16 cellular contexts compared by ENCODE assay signal in genomic region chrX:115428011-115428410, GRCh38.
"Had no signal": no experiment of that assay in that cellular context is flagged by ENCODE, and none has a peak within 500 bp of the region (broad histone marks: within the 10 kb centered on the region; RNA-seq: fewer than 3 reads in every experiment).

No MANE protein-coding gene starts in this region.

- H3K36me3 Mint-ChIP-seq: activated naive CD4-positive, alpha-beta T cell treated with anti-CD3 and anti-CD28 coated beads, Interleukin-2, amount 50 U/mL, for 24 hours; natural killer cell treated with Interleukin-12 subunit alpha and Interleukin-12 subunit beta and Interleukin-15 and Interleukin-18, amount 100 ng/mL, for 72 hours; stimulated activated memory B cell treated with anti-CD40 and anti-IgM and Interleukin-4, amounts not matched to agents 10 μg/mL and 1 μg/mL and 100 μg/mL, for 72 hours had no signal

- H3K4me3 Mint-ChIP-seq: activated naive CD4-positive, alpha-beta T cell treated with anti-CD3 and anti-CD28 coated beads, Interleukin-2, amount 50 U/mL, for 24 hours; activated T-cell treated with anti-CD3 and anti-CD28 coated beads, Interleukin-2, amount 50 U/mL, for 4 hours; central memory CD8-positive, alpha-beta T cell; natural killer cell treated with Interleukin-12 subunit alpha and Interleukin-12 subunit beta and Interleukin-15 and Interleukin-18, amount 100 ng/mL, for 72 hours; stimulated activated memory B cell treated with anti-CD40 and anti-IgM and Interleukin-4, amounts not matched to agents 10 μg/mL and 1 μg/mL and 100 μg/mL, for 72 hours had no signal

- H3K27me3 Mint-ChIP-seq: activated naive CD4-positive, alpha-beta T cell treated with anti-CD3 and anti-CD28 coated beads, Interleukin-2, amount 50 U/mL, for 24 hours; central memory CD8-positive, alpha-beta T cell; stimulated activated memory B cell treated with anti-CD40 and anti-IgM and Interleukin-4, amounts not matched to agents 10 μg/mL and 1 μg/mL and 100 μg/mL, for 72 hours had no signal

- H3K4me1 Mint-ChIP-seq: activated naive CD4-positive, alpha-beta T cell treated with anti-CD3 and anti-CD28 coated beads, Interleukin-2, amount 50 U/mL, for 24 hours; central memory CD8-positive, alpha-beta T cell; stimulated activated memory B cell treated with anti-CD40 and anti-IgM and Interleukin-4, amounts not matched to agents 10 μg/mL and 1 μg/mL and 100 μg/mL, for 72 hours had no signal

- DNase-seq: activated CD4-positive, alpha-beta T cell treated with anti-CD3 and anti-CD28 coated beads, Interleukin-2, amount 50 U/mL, for 1 hour; activated CD8-positive, alpha-beta memory T cell treated with anti-CD3 and anti-CD28 coated beads, Interleukin-2, amount 50 U/mL, for 4 hours; activated T-cell treated with anti-CD3 and anti-CD28 coated beads, Interleukin-2, amount 50 U/mL, for 4 hours; colonic mucosa; nucleus accumbens; spleen; stimulated activated CD4-positive, alpha-beta T cell treated with anti-CD3 and anti-CD28 coated beads, Interleukin-4, amount 100 ng/mL, for 4 hours; T-helper 1 cell; T-helper 9 cell; upper lobe of right lung had no signal

- H3K9me3 Mint-ChIP-seq: activated naive CD4-positive, alpha-beta T cell treated with anti-CD3 and anti-CD28 coated beads, Interleukin-2, amount 50 U/mL, for 24 hours; activated T-cell treated with anti-CD3 and anti-CD28 coated beads, Interleukin-2, amount 50 U/mL, for 4 hours; central memory CD8-positive, alpha-beta T cell had no signal

- ATAC-seq: activated CD4-positive, CD25-positive, alpha-beta regulatory T cell treated with anti-CD3 and anti-CD28 coated beads, Interleukin-2, amount 50 U/mL, for 24 hours; activated T-cell treated with anti-CD3 and anti-CD28 coated beads, Interleukin-2, amount 50 U/mL, for 4 hours; left lobe of liver; natural killer cell treated with Interleukin-12 subunit alpha and Interleukin-12 subunit beta and Interleukin-15 and Interleukin-18, amount 100 ng/mL, for 72 hours; stimulated activated memory B cell treated with anti-CD40 and anti-IgM and Interleukin-4, amounts not matched to agents 10 μg/mL and 1 μg/mL and 100 μg/mL, for 72 hours; upper lobe of right lung had no signal

- H3K27ac Mint-ChIP-seq: activated naive CD4-positive, alpha-beta T cell treated with anti-CD3 and anti-CD28 coated beads, Interleukin-2, amount 50 U/mL, for 24 hours; natural killer cell treated with Interleukin-12 subunit alpha and Interleukin-12 subunit beta and Interleukin-15 and Interleukin-18, amount 100 ng/mL, for 72 hours; stimulated activated memory B cell treated with anti-CD40 and anti-IgM and Interleukin-4, amounts not matched to agents 10 μg/mL and 1 μg/mL and 100 μg/mL, for 72 hours had no signal
